16 cellular contexts compared by ENCODE assay signal in genomic region chr16:87356491-87356853, GRCh38. TPM values are rescaled to one million over a fixed set of nuclear protein-coding genes. Genes with fewer than 3 reads are reported as not detected.
DNase-seq lines count a peak whose midpoint lies in the region; ATAC-seq and TF ChIP-seq lines count a peak whose summit lies in the region.
"Had no signal": no experiment of that assay in that cellular context is flagged by ENCODE, and none has a peak within 500 bp of the region (broad histone marks: within the 10 kb centered on the region; RNA-seq: fewer than 3 reads in every experiment).

No MANE protein-coding gene starts in this region.

- H2AFZ ChIP-seq in osteoblast (ENCODE audit: low read length) = no peak overlapping the region

- DNase-seq in Right ventricle myocardium inferior (ENCODE audit: missing footprints) (peak; percentile 60), heart right ventricle (no peak), chondrocyte (ENCODE audit: low spot score) (no peak), osteoblast (ENCODE audit: insufficient read length, low spot score, missing footprints) (peak; percentile 26), NCI-H2107 treated with DMSO at 0.1 percent for 48 hours (lab: John Stamatoyannopoulos, UW; ENCODE audit: unreplicated experiment) (no peak)
- DNase-seq: C1 segment of cervical spinal cord; CD4-positive, alpha-beta T cell; DMS79; HCEC 1CT; HFFc6; IMR-90 had no signal

- H3K4me1 Mint-ChIP-seq in chondrocyte (ENCODE audit: low read depth) = peaks cover 6% of the 10 kb centered on the region
- H3K4me1 Mint-ChIP-seq: B cell had no signal

- no peaks in the 10 kb centered on the region for H3K9me3 ChIP-seq in heart right ventricle
- no peaks in the 10 kb centered on the region for H3K9me3 ChIP-seq in HUES6 (ENCODE audit: control insufficient read depth, insufficient read depth, low read depth, low read length)
- H3K9me3 ChIP-seq in osteoblast (ENCODE audit: low read depth, low read length) = no peaks in the 10 kb centered on the region

- H3K36me3 ChIP-seq in heart right ventricle (peaks cover 0 to 78% (median 33%) of the 10 kb centered on the region in 9 donors), HUES6 (ENCODE audit: control insufficient read depth, insufficient read depth, low read length) (peaks cover 39% of the 10 kb centered on the region), osteoblast (ENCODE audit: insufficient read depth, low read length) (peaks cover 42% of the 10 kb centered on the region)

- H3K4me3 ChIP-seq in heart right ventricle (no peak overlapping the region), HUES6 (ENCODE audit: low read depth, low read length) (no peak overlapping the region), osteoblast (ENCODE audit: insufficient read depth, low read length) (no peak overlapping the region)

- intact Hi-C loops in Right ventricle myocardium inferior (cut with DNase I) = loop anchor here (5.0 kb wide), 1 partner anchor 34 kb away; no protein-coding TSS in a partner anchor
- intact Hi-C loops in heart right ventricle (cut with DNase I) = no loop called here

- peaks cover 29% of the 10 kb centered on the region for H3K79me2 ChIP-seq in osteoblast (ENCODE audit: insufficient read depth, low read length)

- H3K4me3 Mint-ChIP-seq in chondrocyte (ENCODE audit: unreplicated experiment) = no peak overlapping the region
- H3K4me3 Mint-ChIP-seq: B cell; CD4-positive, alpha-beta T cell; HFFc6 had no signal

- H3K4me2 ChIP-seq in osteoblast (ENCODE audit: insufficient read depth, low read length) = no peak overlapping the region

- peaks cover 0 to 4% (median 0%) of the 10 kb centered on the region in 7 donors for H3K27me3 ChIP-seq in heart right ventricle
- no peaks in the 10 kb centered on the region for H3K27me3 ChIP-seq in HUES6 (ENCODE audit: control insufficient read depth, insufficient read depth, low read length)
- no peaks in the 10 kb centered on the region for H3K27me3 ChIP-seq in osteoblast (ENCODE audit: insufficient read depth, low read length)

- 83 to 92% methylated on average over 8 of the region's 8 CpGs for WGBS in heart right ventricle, 2 donors

- ATAC-seq in Right ventricle myocardium inferior (no peak), heart right ventricle (no peak), esophagus mucosa (no peak), GM18873 (IDR thresholded peaks at IDR 0.05; ENCODE audit: low FRiP score, unreplicated experiment) (no peak)

- peak overlapping the region; percentile 47 for H3K27ac Mint-ChIP-seq in chondrocyte (ENCODE audit: unreplicated experiment)
- H3K27ac Mint-ChIP-seq: B cell; CD4-positive, alpha-beta T cell; HFFc6 had no signal

- H3K4me1 ChIP-seq in heart right ventricle (peaks cover 0 to 24% (median 13%) of the 10 kb centered on the region in 9 donors), HUES6 (ENCODE audit: control insufficient read depth, insufficient read depth, low read length) (no peaks in the 10 kb centered on the region; the same call in 1 of the 2 replicates), osteoblast (ENCODE audit: insufficient read depth, low read length) (no peaks in the 10 kb centered on the region)

- H3K27me3 Mint-ChIP-seq in chondrocyte (ENCODE audit: low read depth) = no peaks in the 10 kb centered on the region
- H3K27me3 Mint-ChIP-seq: B cell; CD4-positive, alpha-beta T cell had no signal

- peaks cover 13% of the 10 kb centered on the region for H3K36me3 Mint-ChIP-seq in chondrocyte (ENCODE audit: low read depth)

- peaks cover 18% of the 10 kb centered on the region for H4K20me1 ChIP-seq in osteoblast (ENCODE audit: insufficient read depth, low read length)

- no peak for TF ChIP-seq CTCF in heart right ventricle (IDR thresholded peaks at IDR 0.05)
- TF ChIP-seq CTCF in chondrocyte (IDR thresholded peaks at IDR 0.05) = no peak
- TF ChIP-seq CTCF in osteoblast (IDR thresholded peaks at IDR 0.05; ENCODE audit: extremely low read depth, low read depth, low read length) = no peak

- no peaks in the 10 kb centered on the region for H3K9me3 Mint-ChIP-seq in chondrocyte (ENCODE audit: low read depth)
- H3K9me3 Mint-ChIP-seq: CD4-positive, alpha-beta T cell; HFFc6 had no signal

- H3K27ac ChIP-seq in heart right ventricle (no peak overlapping the region), HUES6 (ENCODE audit: low read depth, low read length) (no peak overlapping the region), osteoblast (ENCODE audit: low read depth, low read length) (no peak overlapping the region)
- H3K27ac ChIP-seq: HL-60 had no signal

- H3K9ac ChIP-seq in HUES6 (ENCODE audit: low read length) = peak overlapping the region; percentile 9

RNA-seq across cellular contexts. Expression of gene FBXO31, which starts 27.1 kb away (rescaled TPM):
- 70.2 TPM for total RNA-seq in Right ventricle myocardium inferior
- 10 to 100 TPM; 58.3 to 94.3 (median 74.0) TPM for total RNA-seq in heart right ventricle
- 10 to 100 TPM; 15.1 to 21.4 TPM for polyA plus RNA-seq in heart right ventricle
- total RNA-seq in chondrocyte = 30.3 to 37.2 TPM (median 30.6 TPM) in 3 replicates
- total RNA-seq in osteoblast = 31.2 and 33.3 TPM in 2 replicates
- 16.9 TPM for total RNA-seq in esophagus mucosa

RNA-seq across cellular contexts. Expression of gene MAP1LC3B, which starts 35.7 kb away (rescaled TPM):
- 125 TPM for total RNA-seq in Right ventricle myocardium inferior
- total RNA-seq in heart right ventricle = 100 to 1,000 TPM; 109 to 141 (median 125) TPM
- polyA plus RNA-seq in heart right ventricle = 100 to 1,000 TPM in 1 of 2 donors, 10 to 100 TPM in 1; 47.0 to 161 TPM
- total RNA-seq in chondrocyte = 139 to 189 TPM (median 186 TPM) in 3 replicates
- 44.5 and 62.5 TPM in 2 replicates for total RNA-seq in osteoblast
- 29.8 TPM for total RNA-seq in esophagus mucosa

RNA-seq across cellular contexts. Expression of gene C16orf95, which starts 39.3 kb away (rescaled TPM):
- total RNA-seq in Right ventricle myocardium inferior = 4.2 TPM
- 1 to 10 TPM; 2.8 to 5.1 (median 3.8) TPM for total RNA-seq in heart right ventricle
- polyA plus RNA-seq in heart right ventricle = 1 to 10 TPM; 1.7 to 3.2 TPM
- 6.9 to 8.8 TPM (median 7.2 TPM) in 3 replicates for total RNA-seq in chondrocyte
- 4.0 and 4.4 TPM in 2 replicates for total RNA-seq in osteoblast
- 6.5 TPM for total RNA-seq in esophagus mucosa

Comparison
In these comparisons a context has a peak if more than half of its experiments do, and no peak if none do; other contexts are left out.
1. DNase-seq: peak in Right ventricle myocardium inferior (single experiment) and osteoblast (single experiment); none in heart right ventricle (0 of 2), chondrocyte (single experiment) and NCI-H2107 treated with DMSO at 0.1 percent for 48 hours (single experiment).